8 cellular contexts compared by ENCODE assay signal in the genomic region with DNA sequence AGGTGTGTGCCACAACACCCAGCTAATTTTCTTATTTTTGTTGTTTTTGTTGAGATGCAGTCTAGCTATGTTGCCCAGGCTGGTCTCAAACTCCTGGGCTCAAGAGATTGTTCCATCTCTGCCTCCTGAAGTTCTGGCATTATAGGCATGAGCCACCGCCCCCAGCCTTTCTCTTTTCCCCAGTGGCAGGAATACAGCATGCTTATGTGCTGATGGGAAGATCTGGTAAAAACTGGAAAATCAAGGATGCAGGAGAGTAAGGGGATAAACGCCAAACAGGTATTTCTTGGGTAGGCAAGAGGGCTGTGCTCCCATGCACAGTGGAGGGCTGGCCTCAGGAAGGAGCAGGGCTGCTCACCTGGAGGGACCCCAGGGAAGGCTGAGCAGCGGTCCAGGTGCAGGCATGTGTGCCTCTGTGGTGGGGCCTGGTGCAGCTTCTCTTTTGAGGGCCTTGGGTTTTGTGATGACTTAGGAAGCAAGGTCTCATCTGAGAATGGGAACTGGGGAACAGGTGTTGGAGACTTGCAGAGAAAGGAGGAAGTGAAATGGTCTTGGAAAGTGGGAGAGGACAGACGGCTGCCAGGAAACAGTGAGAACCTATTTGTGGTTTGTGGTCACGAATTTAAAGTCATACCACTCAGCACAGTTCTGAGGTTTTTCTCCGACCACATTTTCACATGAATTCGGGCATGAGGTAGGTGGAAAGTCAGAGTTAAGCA.
DNase-seq lines count a peak whose midpoint lies in the region; ATAC-seq, FAIRE-seq and TF ChIP-seq lines count a peak whose summit lies in the region.

No MANE protein-coding gene starts in this region.

- no peaks in the 10 kb centered on the region for H3K36me3 Mint-ChIP-seq in IgD-negative memory B cell
- peaks cover 3% of the 10 kb centered on the region for H3K36me3 Mint-ChIP-seq in activated naive CD8-positive, alpha-beta T cell treated with anti-CD3 and anti-CD28 coated beads, Interleukin-2, amount 10 ng/mL, durations not matched to agents 7 days and 5 days

- H3K27me3 ChIP-seq in A673 (replicated peaks; ENCODE audit: insufficient read depth, low read depth, low read length, poor library complexity): no peaks in the 10 kb centered on the region

- TF ChIP-seq CTCF in foreskin fibroblast (IDR thresholded peaks at IDR 0.05; ENCODE audit: low read depth, low read length): no peak
- TF ChIP-seq CTCF in A673 (conservative IDR thresholded peaks at IDR 0.05; ENCODE audit: low read depth, low read length): no peak

- H3K4me3 ChIP-seq in foreskin fibroblast (ENCODE audit: low read depth in 1 of 2, low read length in 2 of 2) (no peak overlapping the region), A673 (ENCODE audit: low read depth, low read length, poor library complexity, severe bottlenecking) (no peak overlapping the region)

- POLR2A ChIA-PET in activated naive CD8-positive, alpha-beta T cell treated with anti-CD3 and anti-CD28 coated beads, Interleukin-2, amount 10 ng/mL, durations not matched to agents 7 days and 5 days (lab: Charles Lee): no interaction called here
- POLR2A ChIA-PET in A673 (lab: Charles Lee; ENCODE audit: low non-redundant PET): no interaction called here

- peaks cover 6% of the 10 kb centered on the region for H3K4me1 ChIP-seq in A673 (ENCODE audit: insufficient read depth, low read length, poor library complexity, severe bottlenecking)

- H3K9me3 Mint-ChIP-seq in IgD-negative memory B cell: peaks cover 0 to 3% (median 0%) of the 10 kb centered on the region in 3 donors
- no peaks in the 10 kb centered on the region for H3K9me3 Mint-ChIP-seq in activated naive CD8-positive, alpha-beta T cell treated with anti-CD3 and anti-CD28 coated beads, Interleukin-2, amount 10 ng/mL, durations not matched to agents 7 days and 5 days

- peak overlapping the region in 1 of 3 donors; percentile 59 for H3K27ac Mint-ChIP-seq in IgD-negative memory B cell
- H3K27ac Mint-ChIP-seq in activated naive CD8-positive, alpha-beta T cell treated with anti-CD3 and anti-CD28 coated beads, Interleukin-2, amount 10 ng/mL, durations not matched to agents 7 days and 5 days: peak overlapping the region; percentile 41

- peak; percentile 76 for ATAC-seq in GM21528 (IDR thresholded peaks at IDR 0.05; ENCODE audit: low FRiP score, unreplicated experiment)
- peak; percentile 57 for ATAC-seq in activated naive CD8-positive, alpha-beta T cell treated with anti-CD3 and anti-CD28 coated beads, Interleukin-2, amount 10 ng/mL, durations not matched to agents 7 days and 5 days (ENCODE audit: low read depth)

- no peak for TF ChIP-seq POLR2A in GM12892 (IDR thresholded peaks at IDR 0.05; ENCODE audit: low read depth, low read length)

- no peaks in the 10 kb centered on the region for H3K9me3 ChIP-seq in A673 (ENCODE audit: low read depth, low read length, poor library complexity, severe bottlenecking)

- intact Hi-C loops in A673 (cut with micrococcal nuclease; ENCODE audit: unreplicated experiment): no loop called here

- peak; percentile 38 for DNase-seq in GM12892 (ENCODE audit: insufficient read length)
- DNase-seq in activated naive CD8-positive, alpha-beta T cell treated with anti-CD3 and anti-CD28 coated beads, Interleukin-2, amount 10 ng/mL, durations not matched to agents 7 days and 5 days: no peak
- no peak for DNase-seq in foreskin fibroblast
- DNase-seq in A673 (ENCODE audit: low spot score): no peak
- DNase-seq in DMS153 (lab: John Stamatoyannopoulos, UW): no peak
- DNase-seq in NCI-H146 treated with DMSO at 0.1 percent for 48 hours (lab: John Stamatoyannopoulos, UW; ENCODE audit: unreplicated experiment): no peak

- peaks cover 22 to 28% (median 25%) of the 10 kb centered on the region in 3 donors for H3K4me1 Mint-ChIP-seq in IgD-negative memory B cell
- H3K4me1 Mint-ChIP-seq in activated naive CD8-positive, alpha-beta T cell treated with anti-CD3 and anti-CD28 coated beads, Interleukin-2, amount 10 ng/mL, durations not matched to agents 7 days and 5 days: peaks cover 43% of the 10 kb centered on the region

- H3K4me3 Mint-ChIP-seq in IgD-negative memory B cell: peak overlapping the region in 3 of 4 donors; percentile 22 to 81 (median 81)
- H3K4me3 Mint-ChIP-seq in activated naive CD8-positive, alpha-beta T cell treated with anti-CD3 and anti-CD28 coated beads, Interleukin-2, amount 10 ng/mL, durations not matched to agents 7 days and 5 days: peak overlapping the region; percentile 58

- CTCF ChIA-PET in A673 (lab: Charles Lee): no interaction called here

- H3K27ac ChIP-seq in A673 (ENCODE audit: low read depth, low read length, poor library complexity, severe bottlenecking): no peak overlapping the region

- H3K27me3 Mint-ChIP-seq in IgD-negative memory B cell: peaks cover 38% of the 10 kb centered on the region
- peaks cover 42% of the 10 kb centered on the region for H3K27me3 Mint-ChIP-seq in activated naive CD8-positive, alpha-beta T cell treated with anti-CD3 and anti-CD28 coated beads, Interleukin-2, amount 10 ng/mL, durations not matched to agents 7 days and 5 days

- BruUV-seq in A673 (replicated peaks; lab: Mats Ljungman, UMichigan): no TSS peak

- peak; percentile 77 for FAIRE-seq in GM12892 (lab: Jason Lieb, UNC)

- no peaks in the 10 kb centered on the region for H3K36me3 ChIP-seq in A673 (ENCODE audit: insufficient read depth, low read length, poor library complexity, severe bottlenecking)
